ENCODE assay signal across 21 cellular contexts in the genomic region with DNA sequence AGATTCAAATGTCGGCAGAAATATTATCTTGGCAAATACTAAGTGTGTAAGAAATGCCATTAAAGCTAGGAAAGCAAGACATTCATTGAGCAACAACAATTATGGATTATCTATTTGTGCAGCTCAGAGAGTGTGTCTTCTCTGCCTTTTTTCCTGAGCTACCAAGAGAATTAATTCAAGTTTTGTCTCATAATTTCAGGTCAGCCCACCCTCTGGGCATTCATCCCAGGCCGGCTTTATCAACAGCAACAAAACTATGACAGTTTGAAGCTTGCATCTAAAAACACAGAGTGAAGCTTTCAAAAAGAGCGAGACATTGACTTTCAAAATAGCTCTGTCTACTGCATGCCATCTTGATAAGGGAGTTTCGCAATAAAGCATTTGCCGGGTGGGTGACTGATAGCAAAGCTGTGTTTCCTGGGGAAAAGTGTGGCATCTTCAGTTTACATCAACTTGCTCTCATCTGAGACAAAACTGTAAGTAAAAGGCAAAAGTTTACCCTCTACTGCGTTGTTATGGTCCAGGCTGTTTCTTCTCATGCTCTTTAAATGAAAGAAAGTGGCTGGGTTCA.
"Had no signal": no experiment of that assay in that cellular context is flagged by ENCODE, and none has a peak within 500 bp of the region (broad histone marks: within the 10 kb centered on the region; RNA-seq: fewer than 3 reads in every experiment).

No MANE protein-coding gene starts in this region.

- H3K9me3 ChIP-seq: neutrophil, psoas muscle, testis, tibial nerve, upper lobe of right lung, vagina had no signal

- H3K36me3 ChIP-seq: neutrophil, spleen, tibial nerve, upper lobe of right lung, vagina had no signal

- H3K4me3 ChIP-seq: dorsolateral prefrontal cortex, mucosa of descending colon, psoas muscle, spleen, testis, tibial nerve, upper lobe of right lung, vagina had no signal

- H3K27me3 ChIP-seq: spleen, testis, tibial nerve, upper lobe of right lung, vagina had no signal

- H3K4me1 ChIP-seq: psoas muscle, spleen, testis, tibial nerve, upper lobe of right lung, vagina had no signal

- DNase-seq: dorsolateral prefrontal cortex; effector CD8-positive, alpha-beta T cell; islet precursor cell; mammary epithelial cell; mucosa of descending colon; naive thymus-derived CD8-positive, alpha-beta T cell; psoas muscle; retina; spleen; stimulated activated CD4-positive, alpha-beta T cell treated with anti-CD3 and anti-CD28 coated beads, Interleukin-15, amount 100 ng/mL, for 24 hours; stimulated activated CD4-positive, alpha-beta T cell treated with anti-CD3 and anti-CD28 coated beads, Interleukin-1b, Interleukin-23, amount 100 ng/mL, for 48 hours; stimulated activated CD4-positive, alpha-beta T cell treated with anti-CD3 and anti-CD28 coated beads, Interleukin-4, amount 100 ng/mL, for 24 hours; testis; upper lobe of right lung had no signal

- ATAC-seq: esophagus mucosa; left lobe of liver; mucosa of descending colon; naive thymus-derived CD8-positive, alpha-beta T cell; psoas muscle; sciatic nerve; stimulated activated memory B cell treated with anti-CD40 and anti-IgM and Interleukin-4, amounts not matched to agents 10 μg/mL and 1 μg/mL and 100 μg/mL, for 72 hours; upper lobe of right lung had no signal

- H3K27ac ChIP-seq: dorsolateral prefrontal cortex, neutrophil, psoas muscle, spleen, testis, tibial nerve, upper lobe of right lung, vagina had no signal
